7 cellular contexts compared by ENCODE assay signal in the genomic region with DNA sequence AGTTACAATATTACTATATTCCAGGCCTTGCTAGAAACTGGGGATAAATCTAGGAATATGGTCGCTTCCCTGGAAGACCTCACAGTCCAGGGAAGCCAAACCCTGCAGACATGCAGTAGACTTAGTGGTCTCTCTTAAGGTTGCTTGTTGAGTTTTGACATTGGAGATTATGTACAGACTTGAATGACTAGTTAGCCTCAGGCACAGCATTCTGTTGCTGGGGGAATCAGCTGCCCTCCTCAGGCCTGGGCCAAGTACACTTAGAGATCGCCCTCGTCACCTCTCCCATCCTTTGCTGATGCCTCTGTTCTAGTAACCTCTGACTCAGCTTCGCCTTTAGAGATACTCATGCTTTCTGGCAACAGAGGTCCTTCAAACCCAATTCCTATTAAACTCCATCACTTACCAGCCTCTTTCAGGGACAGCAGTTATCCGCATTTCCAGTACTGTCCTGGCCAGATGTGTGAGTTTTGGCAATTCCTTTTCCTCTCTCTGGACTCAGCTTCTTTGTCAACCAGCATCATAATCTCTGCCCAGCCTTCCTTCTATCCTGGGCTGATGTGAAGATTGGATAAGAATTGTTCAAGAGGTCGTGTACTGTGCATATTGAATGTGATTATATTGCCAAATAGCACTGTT. TPM values are rescaled to one million over a fixed set of nuclear protein-coding genes. Genes with fewer than 3 reads are reported as not detected.
A peak's percentile ranks its signal among the peaks of the same experiment; 100 is the strongest.
DNase-seq lines count a peak whose midpoint lies in the region; ATAC-seq and TF ChIP-seq lines count a peak whose summit lies in the region.

No MANE protein-coding gene starts in this region.

- WGBS in H9 (ENCODE audit: extremely low coverage, insufficient read length, low lambda C conversion rate), result no CpG with 5 or more reads among the region's 6 CpGs
- 94 to 98% (median 96%) methylated on average over 6 of the region's 6 CpGs for WGBS in spleen, 5 donors

- no peak overlapping the region for H3K56ac ChIP-seq in H9 (ENCODE audit: insufficient read length, low read depth, low read length)

- H2BK12ac ChIP-seq in H9 (ENCODE audit: insufficient read length, low read depth, low read length), result no peak overlapping the region

- 0 out of 2 replicates have a peak overlapping the region, but pooled peaks have one; percentile 38 for H3K14ac ChIP-seq in H9 (ENCODE audit: insufficient read depth, low read length)

- H3K79me2 ChIP-seq in H9 (ENCODE audit: insufficient read depth, low read length) (no peaks in the 10 kb centered on the region), SU-DHL-6 (ENCODE audit: insufficient read depth, low read length) (no peaks in the 10 kb centered on the region; the same call in 1 of the 2 replicates)

- peak overlapping the region; percentile 77 for H3K4me2 ChIP-seq in H9 (ENCODE audit: insufficient read depth, insufficient read length, low read length)
- H3K4me2 ChIP-seq in SU-DHL-6 (ENCODE audit: low read depth, low read length, poor library complexity, severe bottlenecking), result peak overlapping the region; percentile 74

- no peak overlapping the region for H2BK120ac ChIP-seq in H9 (ENCODE audit: low read depth, low read length, poor library complexity, severe bottlenecking)

- no peak overlapping the region for H2AK5ac ChIP-seq in H9 (ENCODE audit: insufficient read length, low read length)

- peak overlapping the region; percentile 89 to 91 for H3K4me3 Mint-ChIP-seq in H9

- no peak overlapping the region for H4K8ac ChIP-seq in H9 (replicated peaks; ENCODE audit: insufficient read length, low read depth, low read length)

- H3K4me3 ChIP-seq in SU-DHL-6 (ENCODE audit: insufficient read depth, low read length, poor library complexity, severe bottlenecking), result peak overlapping the region; percentile 75
- no peak overlapping the region for H3K4me3 ChIP-seq in fibroblast of villous mesenchyme (ENCODE audit: low read depth, low read length)
- peak overlapping the region in 6 of 8 donors; percentile 45 to 77 (median 54) for H3K4me3 ChIP-seq in spleen

- no peaks in the 10 kb centered on the region for H3K79me1 ChIP-seq in H9 (ENCODE audit: insufficient read depth, low read depth, low read length, poor library complexity, severe bottlenecking)

- H2BK5ac ChIP-seq in H9 (ENCODE audit: insufficient read length, low read length), result no peak overlapping the region

- H3K36me3 ChIP-seq in SU-DHL-6 (ENCODE audit: low read length) (no peaks in the 10 kb centered on the region), spleen (peaks cover 0 to 28% (median 5%) of the 10 kb centered on the region in 6 donors)

- H3K18ac ChIP-seq in H9 (ENCODE audit: insufficient read length, low read depth, low read length), result peak overlapping the region; percentile 93

- TF ChIP-seq POLR2A in spleen (IDR thresholded peaks at IDR 0.05), result no peak

- no peak overlapping the region for H3K23ac ChIP-seq in H9 (ENCODE audit: insufficient read length, low read depth, low read length)

- H3K27ac ChIP-seq in H9 (ENCODE audit: insufficient read length, low read depth, low read length), result peak overlapping the region; percentile 82
- peak overlapping the region; percentile 85 for H3K27ac ChIP-seq in SU-DHL-6 (ENCODE audit: low read depth, low read length)
- H3K27ac ChIP-seq in spleen, result peak overlapping the region; percentile 92 to 99 (median 98)

- peaks cover 13% of the 10 kb centered on the region in 2 experiments for H3K4me1 Mint-ChIP-seq in H9

- no peaks in the 10 kb centered on the region for H3K9me2 ChIP-seq in SU-DHL-6 (replicated peaks; ENCODE audit: insufficient read depth, low read length)

- H3K9ac ChIP-seq in H9 (ENCODE audit: extremely low read depth, insufficient read length, low read length), result peak overlapping the region; percentile 97
- peak overlapping the region; percentile 80 for H3K9ac ChIP-seq in SU-DHL-6 (ENCODE audit: low read length)

- H3K4me1 ChIP-seq in H9 (ENCODE audit: insufficient read depth, low read length) (no peaks in the 10 kb centered on the region), spleen (peaks cover 5 to 37% (median 17%) of the 10 kb centered on the region in 6 donors)

- H3K4ac ChIP-seq in H9 (ENCODE audit: low read depth, low read length), result no peak overlapping the region; the same call in 1 of the 2 replicates

- ATAC-seq in HG03108 (IDR thresholded peaks at IDR 0.05; ENCODE audit: unreplicated experiment), result no peak
- ATAC-seq in GM21360 (IDR thresholded peaks at IDR 0.05; ENCODE audit: unreplicated experiment), result no peak

- H3T11ph ChIP-seq in H9 (ENCODE audit: low read length), result no peak overlapping the region

- no peaks in the 10 kb centered on the region; the same call in 1 of the 2 replicates for H3F3A ChIP-seq in SU-DHL-6 (ENCODE audit: insufficient read depth)

- H3K27ac Mint-ChIP-seq in H9, result peak overlapping the region; percentile 100; a peak in 5 of 7 replicates

- H3K27me3 ChIP-seq in H9 (ENCODE audit: insufficient read depth, low read length) (no peaks in the 10 kb centered on the region; the same call in 1 of the 2 replicates), SU-DHL-6 (ENCODE audit: low read length) (no peaks in the 10 kb centered on the region), spleen (replicated peaks in 1 of 7) (no peaks in the 10 kb centered on the region)

- H2BK15ac ChIP-seq in H9 (ENCODE audit: low read depth, low read length), result no peak overlapping the region

- peaks cover 1 to 16% (median 11%) of the 10 kb centered on the region in 3 experiments; a peak in 5 of 7 replicates for H3K36me3 Mint-ChIP-seq in H9 (ENCODE audit: insufficient read depth in 1 of 3, low read depth in 3 of 3)

- H4K5ac ChIP-seq in H9 (ENCODE audit: insufficient read length, low read depth, low read length), result peak overlapping the region; percentile 36

- no peaks in the 10 kb centered on the region for H3K9me3 Mint-ChIP-seq in H9

- no peaks in the 10 kb centered on the region for H4K20me1 ChIP-seq in H9 (ENCODE audit: control insufficient read depth, insufficient read depth, insufficient read length)
- no peaks in the 10 kb centered on the region for H4K20me1 ChIP-seq in SU-DHL-6 (ENCODE audit: low read depth, low read length)

- H3K27me3 Mint-ChIP-seq in H9 (ENCODE audit: low read depth), result peaks cover 35% of the 10 kb centered on the region

- peaks cover 10% of the 10 kb centered on the region for H3K23me2 ChIP-seq in H9 (ENCODE audit: insufficient read length, low read depth, low read length, poor library complexity, severe bottlenecking)

- H3K9me3 ChIP-seq in H9 (ENCODE audit: control insufficient read depth, low read depth, low read length), result no peaks in the 10 kb centered on the region
- H3K9me3 ChIP-seq in SU-DHL-6 (ENCODE audit: insufficient read depth, low read length), result no peaks in the 10 kb centered on the region
- H3K9me3 ChIP-seq in spleen, result no peaks in the 10 kb centered on the region

- H2AFZ ChIP-seq in H9 (ENCODE audit: low read length), result no peak overlapping the region
- peak overlapping the region; percentile 60 for H2AFZ ChIP-seq in SU-DHL-6 (ENCODE audit: low read depth, low read length, severe bottlenecking)

- DNase-seq in H9 (no peak), fibroblast of villous mesenchyme (ENCODE audit: low read depth) (peak; percentile 7), spleen (no peak), pons (ENCODE audit: low spot score) (no peak)

- H2BK20ac ChIP-seq in H9 (ENCODE audit: low read depth, low read length, poor library complexity, severe bottlenecking), result no peak overlapping the region

- TF ChIP-seq CTCF in H9 (conservative IDR thresholded peaks at IDR 0.05), result no peak
- TF ChIP-seq CTCF in SU-DHL-6 (IDR thresholded peaks at IDR 0.05; ENCODE audit: insufficient read depth, low read length, poor library complexity, severe bottlenecking), result no peak
- TF ChIP-seq CTCF in fibroblast of villous mesenchyme (IDR thresholded peaks at IDR 0.05; ENCODE audit: insufficient read depth, low read depth, low read length), result no peak
- no peak for TF ChIP-seq CTCF in spleen (IDR thresholded peaks at IDR 0.05 in 8 of 11, conservative IDR thresholded peaks at IDR 0.05 in 3 of 11)

- intact Hi-C loops in spleen (cut with DNase I; ENCODE audit: low total_unique reads), result no loop called here

- H4K91ac ChIP-seq in H9 (ENCODE audit: insufficient read length, low read depth, low read length), result no peak overlapping the region

RNA-seq across cellular contexts. Expression of gene ANAPC15, which starts 0.8 kb away (rescaled TPM):
- total RNA-seq in H9 (2021), result 72.6 and 79.3 TPM in 2 replicates
- 32.8 and 48.3 TPM in 2 replicates for total RNA-seq in fibroblast of villous mesenchyme
- total RNA-seq in spleen, result 10 to 100 TPM; 16.5 to 33.5 (median 26.3) TPM
- 10 to 100 TPM; 49.4 to 65.6 (median 59.7) TPM for polyA plus RNA-seq in spleen

RNA-seq across cellular contexts. Expression of gene TOMT, which starts 7.6 kb away (rescaled TPM):
- total RNA-seq in H9 (2021), result not detected in 2 replicates
- total RNA-seq in fibroblast of villous mesenchyme, result not detected in 2 replicates
- not detected for total RNA-seq in spleen
- polyA plus RNA-seq in spleen, result not detected

RNA-seq across cellular contexts. Expression of gene LAMTOR1, which starts 10.2 kb away (rescaled TPM):
- 96.2 and 96.3 TPM in 2 replicates for total RNA-seq in H9 (2021)
- total RNA-seq in fibroblast of villous mesenchyme, result 155 and 174 TPM in 2 replicates
- total RNA-seq in spleen, result 100 to 1,000 TPM in 4 of 7 donors, 10 to 100 TPM in 3; 81.5 to 182 (median 119) TPM
- 100 to 1,000 TPM in 2 of 3 donors, 10 to 100 TPM in 1; 96.2 to 155 (median 143) TPM for polyA plus RNA-seq in spleen

RNA-seq across cellular contexts. Expression of gene FOLR3, which starts 22.2 kb away (rescaled TPM):
- total RNA-seq in H9 (2021) (not detected in 2 replicates), fibroblast of villous mesenchyme (0.64 and 2.6 TPM in 2 replicates), spleen (10 to 100 TPM in 5 of 7 donors, 1 to 10 TPM in 2; 4.5 to 43.2 (median 17.9) TPM)
- polyA plus RNA-seq in spleen, result 1 to 10 TPM in 2 of 3 donors, under 1 TPM in 1; 0.49 to 7.3 (median 5.3) TPM

RNA-seq across cellular contexts. Expression of gene LRRC51, which starts 32.6 kb away (rescaled TPM):
- 3.1 and 6.4 TPM in 2 replicates for total RNA-seq in H9 (2021)
- total RNA-seq in fibroblast of villous mesenchyme, result 4.3 and 5.5 TPM in 2 replicates
- total RNA-seq in spleen, result 10 to 100 TPM in 1 of 7 donors, 1 to 10 TPM in 6; 3.3 to 10.0 (median 5.0) TPM
- polyA plus RNA-seq in spleen, result 1 to 10 TPM; 2.0 to 2.4 (median 2.2) TPM
